ENCODE assay signal across 9 cellular contexts in the genomic region with DNA sequence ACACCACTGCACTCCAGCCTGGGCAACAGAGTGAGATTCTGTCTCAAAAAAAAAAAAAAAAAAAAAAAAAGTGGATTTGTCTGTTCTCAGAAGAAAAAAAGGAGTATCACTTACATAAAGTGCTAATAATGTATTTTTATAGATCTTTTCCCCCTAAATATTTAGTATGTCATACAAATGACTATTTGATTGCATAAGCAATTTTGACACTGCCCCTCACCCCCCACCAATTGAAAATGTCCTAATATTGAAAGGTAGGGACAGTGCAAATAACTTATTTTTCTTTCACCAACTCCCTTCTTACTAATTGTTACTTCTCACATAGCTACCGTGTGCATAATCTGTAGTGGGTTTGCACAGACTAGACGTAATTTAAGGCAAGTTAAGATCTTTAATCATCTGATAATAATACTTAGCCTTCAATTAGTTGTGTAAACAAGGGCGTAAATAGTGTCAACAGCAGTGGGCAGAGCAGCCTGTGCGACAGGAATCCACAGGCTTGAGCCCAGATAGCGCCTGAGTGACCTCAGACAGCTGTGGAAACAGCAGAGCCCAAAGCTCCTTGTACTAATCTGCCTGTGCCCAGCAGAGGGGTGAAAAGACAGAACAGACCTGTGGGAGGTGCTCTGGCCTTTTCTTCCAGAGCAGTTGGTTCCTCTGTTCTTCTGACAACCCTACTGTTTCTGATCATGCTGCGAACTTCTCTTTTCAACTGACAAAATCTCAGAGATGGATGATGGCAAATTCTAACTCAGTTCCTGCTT. TPM values are rescaled to one million over a fixed set of nuclear protein-coding genes. Genes with fewer than 3 reads are reported as not detected.
DNase-seq lines count a peak whose midpoint lies in the region; ATAC-seq, FAIRE-seq and TF ChIP-seq lines count a peak whose summit lies in the region.
"Had no signal": no experiment of that assay in that cellular context is flagged by ENCODE, and none has a peak within 500 bp of the region (broad histone marks: within the 10 kb centered on the region; RNA-seq: fewer than 3 reads in every experiment).

No MANE protein-coding gene starts in this region.

- POLR2A ChIA-PET in activated CD4-positive, alpha-beta T cell treated with anti-CD3 and anti-CD28 coated beads for 36 hours (lab: Charles Lee): interaction anchor here (0.6 kb wide), 1 partner anchor 57 kb away, joined by 3 read pairs; no protein-coding TSS in a partner anchor

- peak; percentile 50 for TF ChIP-seq CTCF in epithelial cell of esophagus (IDR thresholded peaks at IDR 0.05; ENCODE audit: insufficient read depth, low read depth, low read length, missing control alignments)
- TF ChIP-seq CTCF in pancreas (IDR thresholded peaks at IDR 0.05): peak in 2 of 4 donors; percentile 17 to 21

- H3K4me1 ChIP-seq in pancreas: no peaks in the 10 kb centered on the region

- H3K27ac ChIP-seq in pancreas: no peak overlapping the region
- H3K27ac ChIP-seq: epithelial cell of prostate had no signal

- CTCF ChIA-PET in activated CD4-positive, alpha-beta T cell treated with anti-CD3 and anti-CD28 coated beads for 36 hours (lab: Charles Lee): interaction anchor here (0.6 to 2.6 kb wide), 12 partner anchors 15 to 82 kb away, joined by 3 to 33 read pairs (median 3); no protein-coding TSS in a partner anchor

- H3K9me3 Mint-ChIP-seq in activated CD4-positive, alpha-beta T cell treated with anti-CD3 and anti-CD28 coated beads for 36 hours (ENCODE audit: low read depth): no peaks in the 10 kb centered on the region

- FAIRE-seq in pancreas (lab: Jason Lieb, UNC): no peak

- H3K36me3 ChIP-seq in pancreas: no peaks in the 10 kb centered on the region

- peaks cover 4% of the 10 kb centered on the region for H3K27me3 Mint-ChIP-seq in activated CD4-positive, alpha-beta T cell treated with anti-CD3 and anti-CD28 coated beads for 36 hours

- intact Hi-C loops in activated CD4-positive, alpha-beta T cell treated with anti-CD3 and anti-CD28 coated beads for 36 hours (cut with DNase I, micrococcal nuclease): loop anchor here (1.0 to 10.0 kb wide), 4 partner anchors 46 to 579 kb away; partner anchors contain the start of gene ACBD6 (in 1 of the 2)
- intact Hi-C loops in pancreas (cut with DNase I): loop anchor here in 1 of 3 donors (10.0 kb wide), 1 partner anchor 51 kb away; no protein-coding TSS in a partner anchor

- peaks cover 32% of the 10 kb centered on the region for H3K4me1 Mint-ChIP-seq in activated CD4-positive, alpha-beta T cell treated with anti-CD3 and anti-CD28 coated beads for 36 hours

- WGBS in pancreas, 2 donors: 15% methylated on average over 6 of the region's 6 CpGs

- H3K4me3 Mint-ChIP-seq in activated CD4-positive, alpha-beta T cell treated with anti-CD3 and anti-CD28 coated beads for 36 hours: peak overlapping the region; percentile 1

- no peaks in the 10 kb centered on the region for H3K27me3 ChIP-seq in pancreas

- peak; percentile 40 for DNase-seq in activated T-cell treated with anti-CD3 and anti-CD28 coated beads for 1 hour (ENCODE audit: low read depth)
- no peak for DNase-seq in activated T-cell treated with anti-CD3 and anti-CD28 coated beads for 4 hours
- peak; percentile 55 for DNase-seq in NCI-H226
- peak; percentile 72 for DNase-seq in activated CD4-positive, alpha-beta T cell treated with anti-CD3 and anti-CD28 coated beads for 36 hours
- DNase-seq in epithelial cell of esophagus (ENCODE audit: low read depth): peak; percentile 56
- peak in 5 of 6 donors; percentile 45 to 63 (median 57) for DNase-seq in pancreas

- no peaks in the 10 kb centered on the region for H3K9me3 ChIP-seq in pancreas

- H3K4me3 ChIP-seq in epithelial cell of esophagus (ENCODE audit: low read length) (no peak overlapping the region), pancreas (no peak overlapping the region)

- peak; percentile 36 for ATAC-seq in HG02610 (IDR thresholded peaks at IDR 0.05; ENCODE audit: unreplicated experiment)
- ATAC-seq in activated CD4-positive, alpha-beta T cell treated with anti-CD3 and anti-CD28 coated beads for 36 hours: peak; percentile 55
- ATAC-seq in pancreas: peak; percentile 51 to 66 (median 64)
- no peak for ATAC-seq in HG03457 (IDR thresholded peaks at IDR 0.05; ENCODE audit: unreplicated experiment)

- H3K27ac Mint-ChIP-seq in activated CD4-positive, alpha-beta T cell treated with anti-CD3 and anti-CD28 coated beads for 36 hours: no peak overlapping the region

- peaks cover 2% of the 10 kb centered on the region for H3K36me3 Mint-ChIP-seq in activated CD4-positive, alpha-beta T cell treated with anti-CD3 and anti-CD28 coated beads for 36 hours (ENCODE audit: low read depth)

RNA-seq across cellular contexts. Expression of gene IER5, which starts 4.5 kb away (rescaled TPM):
- 10 to 100 TPM; 16.3 to 24.3 TPM for total RNA-seq in activated CD4-positive, alpha-beta T cell treated with anti-CD3 and anti-CD28 coated beads for 36 hours
- total RNA-seq in pancreas: 1 to 10 TPM; 2.6 to 6.8 (median 3.5) TPM
- polyA plus RNA-seq in pancreas: 1 to 10 TPM; 2.3 to 2.8 TPM

RNA-seq across cellular contexts. Expression of gene MR1, which starts 50.2 kb away (rescaled TPM):
- 10 to 100 TPM; 21.5 to 25.3 TPM for total RNA-seq in activated CD4-positive, alpha-beta T cell treated with anti-CD3 and anti-CD28 coated beads for 36 hours
- total RNA-seq in pancreas: 10 to 100 TPM in 1 of 6 donors, 1 to 10 TPM in 5; 2.7 to 11.3 (median 3.9) TPM
- polyA plus RNA-seq in pancreas: 1 to 10 TPM; 1.1 to 2.5 TPM
